2 cellular contexts compared by ENCODE assay signal in genomic region chr11:12540075-12540685, GRCh38.
TF ChIP-seq lines count a peak whose summit lies in the region.

No MANE protein-coding gene starts in this region.

TF ChIP-seq in IMR-90, 13 proteins besides CTCF, POLR2A, EP300 and RAD21:
- TF ChIP-seq CEBPB (IDR thresholded peaks at IDR 0.05; ENCODE audit: low read depth, low read length) (no peak), NFE2L2 (IDR thresholded peaks at IDR 0.05; ENCODE audit: low read depth, low read length) (no peak), MXI1 (IDR thresholded peaks at IDR 0.05; ENCODE audit: borderline replicate concordance, low read depth, low read length) (no peak), CHD1 (IDR thresholded peaks at IDR 0.05; ENCODE audit: low read depth, low read length) (no peak), USF2 (IDR thresholded peaks at IDR 0.05; ENCODE audit: low read depth, low read length) (no peak), RCOR1 (IDR thresholded peaks at IDR 0.05; ENCODE audit: insufficient replicate concordance, low read length) (no peak), SMC3 (IDR thresholded peaks at IDR 0.05; ENCODE audit: low read depth, low read length) (no peak), BHLHE40 (IDR thresholded peaks at IDR 0.05; ENCODE audit: low read depth, low read length) (no peak)
TF ChIP-seq in IMR-90: peak in this region for 0.

TF ChIP-seq in K562, 482 proteins besides CTCF, POLR2A, EP300 and RAD21:
- TF ChIP-seq ZBTB17 (CRISPR knock-in tag; IDR thresholded peaks at IDR 0.05), result peak; percentile 97
- peak in 1 of 2 experiments; percentile 99; a peak in 2 of 4 replicates for TF ChIP-seq MLLT1 (IDR thresholded peaks at IDR 0.05)
- no peak for TF ChIP-seq ZNF436 (CRISPR knock-in tag; IDR thresholded peaks at IDR 0.05)
- TF ChIP-seq ZMIZ1 (IDR thresholded peaks at IDR 0.05; ENCODE audit: low read depth in 2 of 2, low read length in 2 of 2), result peak in 1 of 2 experiments; percentile 87; a peak in 2 of 4 replicates
- 0 out of 2 replicates have a peak, but pooled peaks have one; percentile 14 for TF ChIP-seq L3MBTL2 (IDR thresholded peaks at IDR 0.05)
